Comparison of ENCODE assay signal across 8 cellular contexts in the genomic region with DNA sequence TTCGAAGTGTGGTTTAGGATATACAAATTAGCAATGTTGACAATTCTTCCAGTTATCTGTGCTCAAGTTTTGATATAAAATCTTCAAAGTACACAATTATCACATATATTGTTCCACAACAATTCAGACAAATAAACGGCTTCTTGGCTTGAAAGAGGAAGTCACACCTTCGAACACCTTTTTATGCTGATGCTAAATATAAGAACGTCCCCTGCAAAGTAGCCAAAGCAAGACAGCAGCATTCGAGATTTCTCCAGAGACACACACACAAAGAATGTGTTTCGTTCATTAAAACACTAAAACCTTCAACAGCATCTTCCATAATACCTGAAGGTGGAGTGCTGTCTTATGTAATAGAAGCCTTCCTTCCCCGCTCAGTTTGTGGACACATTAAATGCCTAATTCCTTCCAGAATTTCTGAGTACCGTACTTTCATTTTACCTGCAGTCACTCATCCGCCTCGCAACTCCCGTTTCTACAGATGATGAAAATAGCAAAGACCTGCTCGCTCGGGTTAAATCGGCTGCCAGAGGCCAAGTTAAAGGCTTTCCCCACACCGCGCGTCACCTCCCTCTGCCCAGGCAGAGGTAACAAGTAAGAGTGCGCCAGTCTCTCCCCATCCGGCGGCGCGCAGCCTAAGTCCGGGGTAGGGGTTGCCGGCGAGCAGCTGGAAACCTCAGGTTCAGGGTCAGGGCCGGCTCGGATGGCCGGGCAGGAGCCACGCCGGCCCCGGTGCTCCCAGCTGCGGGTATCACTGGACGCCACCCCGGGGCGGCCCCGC. TPM values are rescaled to one million over a fixed set of nuclear protein-coding genes. Genes with fewer than 3 reads are reported as not detected.
DNase-seq lines count a peak whose midpoint lies in the region; ATAC-seq, FAIRE-seq and TF ChIP-seq lines count a peak whose summit lies in the region.

No MANE protein-coding gene starts in this region.

- peaks cover 0 to 9% of the 10 kb centered on the region in 2 donors for H3K4me1 ChIP-seq in adrenal gland (replicated peaks in 1 of 2)
- H3K4me1 ChIP-seq in iPS-15b (ENCODE audit: control insufficient read depth, insufficient read depth, low read length) = peaks cover 6% of the 10 kb centered on the region

- no peak for TF ChIP-seq POLR2A in adrenal gland (IDR thresholded peaks at IDR 0.05)

- 4 to 9% (median 6%) methylated on average over 14 to 36 of the region's 36 CpGs for WGBS in adrenal gland, 4 donors

- intact Hi-C loops in adrenal gland (cut with DNase I) = no loop called here

- TF ChIP-seq CTCF in AG09309 (IDR thresholded peaks at IDR 0.05; ENCODE audit: control insufficient read depth, insufficient read depth, low read depth, low read length, missing control alignments) = no peak
- no peak for TF ChIP-seq CTCF in adrenal gland (IDR thresholded peaks at IDR 0.05)

- no peaks in the 10 kb centered on the region for H3K9me3 ChIP-seq in adrenal gland (replicated peaks in 1 of 3)
- H3K9me3 ChIP-seq in iPS-15b (ENCODE audit: control insufficient read depth, insufficient read depth, low read length) = no peaks in the 10 kb centered on the region

- H3K27ac ChIP-seq in adrenal gland = peak overlapping the region in 1 of 5 donors; percentile 49

- H3K36me3 ChIP-seq in adrenal gland (replicated peaks in 1 of 2) (no peaks in the 10 kb centered on the region), iPS-15b (ENCODE audit: control insufficient read depth, insufficient read depth, low read length) (no peaks in the 10 kb centered on the region)

- FAIRE-seq in RCC 7860 (lab: Jason Lieb, UNC) = no peak

- H3K4me3 ChIP-seq in AG09309 (ENCODE audit: control insufficient read depth, low read depth, low read length) = peak overlapping the region; percentile 91
- peak overlapping the region in 3 of 4 donors; percentile 7 to 71 (median 60) for H3K4me3 ChIP-seq in adrenal gland
- H3K4me3 ChIP-seq in iPS-15b (ENCODE audit: low read depth, low read length) = peak overlapping the region; percentile 52
- peak overlapping the region; percentile 70 for H3K4me3 ChIP-seq in skeletal muscle cell (ENCODE audit: low read depth, low read length)

- peak; percentile 64 for ATAC-seq in GM18873 (IDR thresholded peaks at IDR 0.05; ENCODE audit: low FRiP score, unreplicated experiment)
- ATAC-seq in HG03139 (IDR thresholded peaks at IDR 0.05; ENCODE audit: unreplicated experiment) = peak; percentile 56

- no peak for DNase-seq in AG09309 (ENCODE audit: low read depth)
- DNase-seq in RCC 7860 (ENCODE audit: low spot score) = peak; percentile 15
- DNase-seq in adrenal gland = peak in 3 of 7 donors; percentile 8 to 57 (median 16)
- DNase-seq in skeletal muscle cell (ENCODE audit: low read depth) = no peak
- no peak for DNase-seq in OCI-M2 (lab: John Stamatoyannopoulos, UW; ENCODE audit: unreplicated experiment)

- H3K27me3 ChIP-seq in adrenal gland (peaks cover 24% of the 10 kb centered on the region), iPS-15b (ENCODE audit: control insufficient read depth, insufficient read depth, low read length) (peaks cover 45% of the 10 kb centered on the region)

- no peak overlapping the region for H3K9ac ChIP-seq in iPS-15b (ENCODE audit: low read depth, low read length)

RNA-seq across cellular contexts. Expression of gene SERPINE2, which starts 0.8 kb away (rescaled TPM):
- total RNA-seq in adrenal gland = 10 to 100 TPM in 5 of 8 donors, 1 to 10 TPM in 3; 6.2 to 30.8 (median 14.5) TPM
- polyA plus RNA-seq in adrenal gland = 10 to 100 TPM; 13.2 to 23.9 (median 17.0) TPM
